18 cellular contexts compared by ENCODE assay signal in the genomic region with DNA sequence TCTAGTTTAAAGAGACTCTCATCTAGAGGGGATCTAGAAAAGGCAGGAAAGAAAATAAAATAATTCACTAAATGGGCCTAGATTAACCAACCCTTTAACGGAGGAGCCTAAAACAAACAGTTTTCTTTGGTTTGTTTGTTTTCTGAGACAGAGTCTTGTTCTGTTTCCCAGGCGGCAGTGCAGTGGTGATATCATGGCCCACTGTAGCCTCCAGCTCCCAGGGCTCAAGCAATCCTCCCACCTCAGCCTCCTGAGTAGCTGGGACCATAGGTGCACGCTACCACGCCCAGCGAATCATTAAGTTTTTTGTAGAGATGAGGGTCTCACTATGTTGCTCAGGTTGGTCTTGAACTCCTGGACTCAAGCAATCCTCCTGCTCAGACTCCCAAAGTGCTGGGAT.
DNase-seq lines count a peak whose midpoint lies in the region; ATAC-seq, FAIRE-seq and TF ChIP-seq lines count a peak whose summit lies in the region.
"Had no signal": no experiment of that assay in that cellular context is flagged by ENCODE, and none has a peak within 500 bp of the region (broad histone marks: within the 10 kb centered on the region; RNA-seq: fewer than 3 reads in every experiment).

No MANE protein-coding gene starts in this region.

- intact Hi-C loops in dorsolateral prefrontal cortex (cut with DNase I), result no loop called here
- intact Hi-C loops in lower lobe of right lung (cut with DNase I), result no loop called here

- H3K9me3 ChIP-seq in mesenchymal stem cell (ENCODE audit: control insufficient read depth, low read length) (no peaks in the 10 kb centered on the region), lower lobe of right lung (no peaks in the 10 kb centered on the region)
- H3K9me3 ChIP-seq: BLaER1, Caco-2 had no signal

- no peak overlapping the region for H3K4ac ChIP-seq in mesenchymal stem cell (ENCODE audit: low read depth in 1 of 2, low read length in 2 of 2)

- H3K27ac ChIP-seq in dorsolateral prefrontal cortex (peak overlapping the region in 43 of 59 donors; percentile 1 to 88 (median 65)), mesenchymal stem cell (ENCODE audit: low read length, poor library complexity, severe bottlenecking) (peak overlapping the region; percentile 93), lower lobe of right lung (no peak overlapping the region)
- H3K27ac ChIP-seq: BLaER1, C4-2B had no signal

- H3K36me3 ChIP-seq in mesenchymal stem cell (ENCODE audit: control insufficient read depth in 1 of 2, insufficient read depth in 2 of 2, low read depth in 1 of 2, low read length in 2 of 2) (peaks cover 23 to 85% of the 10 kb centered on the region in 2 experiments), lower lobe of right lung (peaks cover 100% of the 10 kb centered on the region)

- peak overlapping the region; percentile 76 for H2AK5ac ChIP-seq in mesenchymal stem cell (ENCODE audit: low read length, severe bottlenecking)

- no peak overlapping the region for H4K91ac ChIP-seq in mesenchymal stem cell (ENCODE audit: low read length)

- no peak overlapping the region for H2BK15ac ChIP-seq in mesenchymal stem cell (ENCODE audit: low read depth, poor library complexity, severe bottlenecking)

- no peak overlapping the region for H3K23ac ChIP-seq in mesenchymal stem cell (ENCODE audit: low read length in 2 of 2)

- no peak overlapping the region for H3K9ac ChIP-seq in mesenchymal stem cell (ENCODE audit: low read length)
- H3K9ac ChIP-seq: BLaER1 had no signal

- peak; percentile 36 for FAIRE-seq in H54 (lab: Jason Lieb, UNC)
- FAIRE-seq: G401.6, GM12892 had no signal

- no peak overlapping the region for H3K4me2 ChIP-seq in mesenchymal stem cell (ENCODE audit: low read length, poor library complexity, severe bottlenecking)
- H3K4me2 ChIP-seq: BLaER1 had no signal

- WGBS in mesenchymal stem cell, result 98% methylated on average over 5 of the region's 5 CpGs

- no peak overlapping the region for H3K4me3 ChIP-seq in dorsolateral prefrontal cortex
- H3K4me3 ChIP-seq in mesenchymal stem cell (ENCODE audit: insufficient read depth in 1 of 2, low read depth in 1 of 2, low read length in 2 of 2), result no peak overlapping the region
- H3K4me3 ChIP-seq in lower lobe of right lung, result no peak overlapping the region
- H3K4me3 ChIP-seq: BLaER1 had no signal

- no peak for ATAC-seq in lower lobe of right lung
- no peak for ATAC-seq in HG02870 (IDR thresholded peaks at IDR 0.05; ENCODE audit: unreplicated experiment)
- ATAC-seq: CD8-positive, alpha-beta T cell had no signal

- peaks cover 4% of the 10 kb centered on the region for H3K4me1 ChIP-seq in mesenchymal stem cell (ENCODE audit: control insufficient read depth, insufficient read depth, low read depth, low read length)
- H3K4me1 ChIP-seq in lower lobe of right lung, result no peaks in the 10 kb centered on the region
- H3K4me1 ChIP-seq: BLaER1, Caco-2 had no signal

- DNase-seq in H54 (ENCODE audit: insufficient read length, low spot score) (no peak), dorsolateral prefrontal cortex (no peak), mesenchymal stem cell (no peak), OCI-M2 (lab: John Stamatoyannopoulos, UW; ENCODE audit: unreplicated experiment) (no peak), lower lobe of right lung (no peak)
- DNase-seq: Caco-2; CD4-positive, CD25-positive, alpha-beta regulatory T cell; CD8-positive, alpha-beta T cell; DMS153; DND-41; GOT3; H7; HCEC 1CT had no signal

- TF ChIP-seq CTCF in dorsolateral prefrontal cortex (IDR thresholded peaks at IDR 0.05 in 54 of 56, conservative IDR thresholded peaks at IDR 0.05 in 2 of 56; ENCODE audit: low read depth in 1 of 56, partially characterized antibody in 56 of 56) (no peak), lower lobe of right lung (IDR thresholded peaks at IDR 0.05) (no peak)

- TF ChIP-seq POLR2A in H54 (IDR thresholded peaks at IDR 0.05; ENCODE audit: low read depth, low read length), result no peak

- H2BK5ac ChIP-seq in mesenchymal stem cell (ENCODE audit: low read depth, low read length, poor library complexity, severe bottlenecking), result peak overlapping the region; percentile 68

- H3K14ac ChIP-seq in mesenchymal stem cell (ENCODE audit: low read length in 2 of 2), result no peak overlapping the region

- H3K27me3 ChIP-seq in dorsolateral prefrontal cortex (no peaks in the 10 kb centered on the region), mesenchymal stem cell (ENCODE audit: control insufficient read depth in 1 of 2, insufficient read depth in 1 of 2, low read length in 2 of 2) (no peaks in the 10 kb centered on the region), lower lobe of right lung (ENCODE audit: low read depth) (no peaks in the 10 kb centered on the region)
- H3K27me3 ChIP-seq: BLaER1 had no signal

- no peak overlapping the region for H2BK120ac ChIP-seq in mesenchymal stem cell (ENCODE audit: low read depth, low read length)

- peaks cover 4% of the 10 kb centered on the region for H3K79me1 ChIP-seq in mesenchymal stem cell (replicated peaks; ENCODE audit: low read length, poor library complexity, severe bottlenecking)

- no peak overlapping the region for H2BK12ac ChIP-seq in mesenchymal stem cell (ENCODE audit: low read length in 2 of 2)

- H4K8ac ChIP-seq in mesenchymal stem cell (ENCODE audit: low read length), result no peak overlapping the region

- no peak overlapping the region for H2AFZ ChIP-seq in mesenchymal stem cell (ENCODE audit: low read depth, low read length)

- no peak overlapping the region for H3K18ac ChIP-seq in mesenchymal stem cell (ENCODE audit: low read depth in 1 of 2, low read length in 2 of 2)
